In genomic region chr21:35682874-35683549, GRCh38 we compare ENCODE assay signal across 22 cellular contexts.
DNase-seq lines count a peak whose midpoint lies in the region; ATAC-seq and TF ChIP-seq lines count a peak whose summit lies in the region.
"Had no signal": no experiment of that assay in that cellular context is flagged by ENCODE, and none has a peak within 500 bp of the region (broad histone marks: within the 10 kb centered on the region; RNA-seq: fewer than 3 reads in every experiment).

No MANE protein-coding gene starts in this region.

- DNase-seq in activated CD4-positive, alpha-beta T cell treated with anti-CD3 and anti-CD28 coated beads for 36 hours = no peak
- no peak for DNase-seq in activated CD4-positive, alpha-beta T cell treated with anti-CD3 and anti-CD28 coated beads for 48 hours
- no peak for DNase-seq in GM23338 (ENCODE audit: low spot score)
- peak; percentile 35 for DNase-seq in adipocyte (ENCODE audit: low read depth)
- DNase-seq in nephron progenitor cell = no peak
- DNase-seq in effector CD8-positive, alpha-beta T cell (lab: John Stamatoyannopoulos, UW) = no peak
- no peak for DNase-seq in NCI-H1092 treated with DMSO at 0.1 percent for 48 hours (lab: John Stamatoyannopoulos, UW)
- DNase-seq: 8988T, DMS79 treated with DMSO at 0.1 percent for 48 hours, GM23248, HCEC 1CT, MV-4-11, NCI-H1417, NCI-H187, NCI-H2107, NCI-H510A, NCI-H774, PC-3, SJCRH30 had no signal

- no peaks in the 10 kb centered on the region for H3K9me3 ChIP-seq in adipocyte (ENCODE audit: control insufficient read depth, low read length)
- H3K9me3 ChIP-seq: SJCRH30 had no signal

- no peak overlapping the region for H3K27ac Mint-ChIP-seq in activated CD4-positive, alpha-beta T cell treated with anti-CD3 and anti-CD28 coated beads for 36 hours
- no peak overlapping the region for H3K27ac Mint-ChIP-seq in GM23338
- H3K27ac Mint-ChIP-seq in nephron progenitor cell = peak overlapping the region; percentile 1
- H3K27ac Mint-ChIP-seq: B cell had no signal

- peaks cover 24% of the 10 kb centered on the region for H3K27me3 Mint-ChIP-seq in activated CD4-positive, alpha-beta T cell treated with anti-CD3 and anti-CD28 coated beads for 36 hours
- H3K27me3 Mint-ChIP-seq in GM23338 (ENCODE audit: insufficient read depth, low read depth, poor library complexity) = no peaks in the 10 kb centered on the region
- peaks cover 6% of the 10 kb centered on the region for H3K27me3 Mint-ChIP-seq in nephron progenitor cell (ENCODE audit: low read depth, poor library complexity)

- peak; percentile 42 for ATAC-seq in activated CD4-positive, alpha-beta T cell treated with anti-CD3 and anti-CD28 coated beads for 36 hours
- ATAC-seq in GM23338 (no peak), HG03521 (IDR thresholded peaks at IDR 0.05; ENCODE audit: unreplicated experiment) (no peak)
- ATAC-seq: K562, PC-3 had no signal

- H4K20me1 ChIP-seq in GM23338 (replicated peaks; ENCODE audit: insufficient read depth) = no peaks in the 10 kb centered on the region

- no peaks in the 10 kb centered on the region for H3F3A ChIP-seq in GM23338 (replicated peaks; ENCODE audit: low read depth)

- H3K36me3 ChIP-seq in GM23338 (ENCODE audit: insufficient read depth) (no peaks in the 10 kb centered on the region), adipocyte (ENCODE audit: control insufficient read depth, insufficient read depth, low read length, severe bottlenecking) (no peaks in the 10 kb centered on the region)
- H3K36me3 ChIP-seq: SJCRH30 had no signal

- H3K36me3 Mint-ChIP-seq in activated CD4-positive, alpha-beta T cell treated with anti-CD3 and anti-CD28 coated beads for 36 hours (ENCODE audit: low read depth) = no peaks in the 10 kb centered on the region
- H3K36me3 Mint-ChIP-seq in GM23338 (ENCODE audit: low read depth) (no peaks in the 10 kb centered on the region), nephron progenitor cell (ENCODE audit: low read depth) (no peaks in the 10 kb centered on the region)

- no peaks in the 10 kb centered on the region for H3K79me2 ChIP-seq in GM23338 (replicated peaks; ENCODE audit: insufficient read depth)

- intact Hi-C loops in activated CD4-positive, alpha-beta T cell treated with anti-CD3 and anti-CD28 coated beads for 36 hours (cut with DNase I, micrococcal nuclease) = no loop called here

- no peak overlapping the region for H3K4me2 ChIP-seq in GM23338

- H3K27me3 ChIP-seq in GM23338 (ENCODE audit: insufficient read depth) = no peaks in the 10 kb centered on the region
- H3K27me3 ChIP-seq in adipocyte (replicated peaks; ENCODE audit: control insufficient read depth, insufficient read depth, low read length) = no peaks in the 10 kb centered on the region
- H3K27me3 ChIP-seq: SJCRH30 had no signal

- H3K4me1 ChIP-seq in GM23338 (ENCODE audit: insufficient read depth) = no peaks in the 10 kb centered on the region
- H3K4me1 ChIP-seq in adipocyte (ENCODE audit: control insufficient read depth, insufficient read depth, low read length) = no peaks in the 10 kb centered on the region

- POLR2A ChIA-PET in activated CD4-positive, alpha-beta T cell treated with anti-CD3 and anti-CD28 coated beads for 36 hours (lab: Charles Lee) = no interaction called here

- no peak for TF ChIP-seq CTCF in GM23338 (conservative IDR thresholded peaks at IDR 0.05; ENCODE audit: low read depth in 2 of 2)
- TF ChIP-seq CTCF in nephron progenitor cell (IDR thresholded peaks at IDR 0.05) = no peak

- H2AFZ ChIP-seq in GM23338 = peak overlapping the region; percentile 32
- H2AFZ ChIP-seq: GM23248 had no signal

- H3K9me2 ChIP-seq in GM23338 (ENCODE audit: insufficient read depth) = peaks cover 14% of the 10 kb centered on the region; the same call in 1 of the 2 replicates

- no peak overlapping the region for H3K4me3 Mint-ChIP-seq in activated CD4-positive, alpha-beta T cell treated with anti-CD3 and anti-CD28 coated beads for 36 hours
- H3K4me3 Mint-ChIP-seq in GM23338 (no peak overlapping the region), nephron progenitor cell (no peak overlapping the region)
- H3K4me3 Mint-ChIP-seq: B cell had no signal

- CTCF ChIA-PET in activated CD4-positive, alpha-beta T cell treated with anti-CD3 and anti-CD28 coated beads for 36 hours (lab: Charles Lee) = interaction anchor here (0.6 to 1.2 kb wide), 2 partner anchors 11 to 389 kb away, joined by 3 read pairs; no protein-coding TSS in a partner anchor

- no peaks in the 10 kb centered on the region for H3K9me3 Mint-ChIP-seq in activated CD4-positive, alpha-beta T cell treated with anti-CD3 and anti-CD28 coated beads for 36 hours (ENCODE audit: low read depth)
- no peaks in the 10 kb centered on the region for H3K9me3 Mint-ChIP-seq in GM23338
- H3K9me3 Mint-ChIP-seq in nephron progenitor cell = no peaks in the 10 kb centered on the region

- H3K4me3 ChIP-seq in GM23338 (no peak overlapping the region), adipocyte (ENCODE audit: low read length) (no peak overlapping the region)
- H3K4me3 ChIP-seq: GM23248, K562, SJCRH30 had no signal

- peaks cover 4% of the 10 kb centered on the region for H3K4me1 Mint-ChIP-seq in activated CD4-positive, alpha-beta T cell treated with anti-CD3 and anti-CD28 coated beads for 36 hours
- no peaks in the 10 kb centered on the region; the same call in 2 of the 3 replicates for H3K4me1 Mint-ChIP-seq in GM23338
- no peaks in the 10 kb centered on the region for H3K4me1 Mint-ChIP-seq in nephron progenitor cell
- H3K4me1 Mint-ChIP-seq: B cell had no signal

- H3K27ac ChIP-seq in GM23338 (ENCODE audit: low read depth) = no peak overlapping the region
- H3K27ac ChIP-seq: GM23248, SJCRH30 had no signal

- H3K9ac ChIP-seq in adipocyte (ENCODE audit: low read length) = no peak overlapping the region
- H3K9ac ChIP-seq: GM23248 had no signal

TF ChIP-seq in GM23338, 12 proteins besides CTCF, POLR2A, EP300 and RAD21 (continues in another document):
- TF ChIP-seq POLR2AphosphoS5 (IDR thresholded peaks at IDR 0.05; ENCODE audit: low read depth) = no peak
- TF ChIP-seq ZNF331 (CRISPR knock-in tag; IDR thresholded peaks at IDR 0.05; ENCODE audit: low read depth) = no peak
- no peak for TF ChIP-seq CREB1 (CRISPR knock-in tag; IDR thresholded peaks at IDR 0.05; ENCODE audit: low read depth)
- TF ChIP-seq NANOG (IDR thresholded peaks at IDR 0.05; ENCODE audit: borderline replicate concordance) = no peak
- TF ChIP-seq REST (IDR thresholded peaks at IDR 0.05; ENCODE audit: unreplicated experiment) = no peak
